In the genomic region with DNA sequence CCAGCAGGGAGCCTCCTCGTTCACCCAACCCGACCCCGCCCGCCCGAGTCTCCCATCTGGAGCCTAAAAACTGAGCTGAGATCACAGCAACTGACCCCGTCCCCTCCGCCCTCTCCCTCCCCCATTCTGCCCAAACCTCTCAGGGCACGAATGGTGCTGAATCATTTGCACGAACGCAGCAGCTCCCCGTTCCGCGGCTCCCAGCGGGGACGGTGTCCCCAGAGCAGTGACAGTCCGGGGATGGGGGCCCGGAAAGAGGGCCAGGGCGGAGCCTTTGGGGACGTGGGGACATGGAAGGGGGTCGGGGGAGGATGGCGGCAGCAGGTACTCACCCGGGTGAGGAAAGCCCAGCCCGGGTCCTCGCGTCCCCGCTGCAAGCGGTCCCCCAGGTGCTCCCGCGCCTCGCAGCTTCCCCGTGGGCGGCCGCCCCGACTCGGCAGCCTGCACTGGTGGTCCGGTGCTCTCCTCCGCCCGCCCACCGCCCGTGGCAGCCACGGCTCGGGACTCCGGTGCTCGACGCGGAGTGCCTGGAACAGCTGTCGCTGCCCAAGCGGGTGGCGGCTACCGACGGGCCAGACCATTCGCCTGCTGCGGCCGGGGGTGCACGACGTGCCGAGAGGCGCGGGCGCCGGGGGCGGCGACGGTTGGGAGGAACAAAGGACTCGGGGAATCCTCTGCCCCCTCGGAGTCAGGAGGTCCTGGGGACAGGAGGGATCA, we compare ENCODE assay signal across 8 cellular contexts. TPM values are rescaled to one million over a fixed set of nuclear protein-coding genes. Genes with fewer than 3 reads are reported as not detected.
DNase-seq lines count a peak whose midpoint lies in the region; ATAC-seq and TF ChIP-seq lines count a peak whose summit lies in the region.

A gene with protein sequence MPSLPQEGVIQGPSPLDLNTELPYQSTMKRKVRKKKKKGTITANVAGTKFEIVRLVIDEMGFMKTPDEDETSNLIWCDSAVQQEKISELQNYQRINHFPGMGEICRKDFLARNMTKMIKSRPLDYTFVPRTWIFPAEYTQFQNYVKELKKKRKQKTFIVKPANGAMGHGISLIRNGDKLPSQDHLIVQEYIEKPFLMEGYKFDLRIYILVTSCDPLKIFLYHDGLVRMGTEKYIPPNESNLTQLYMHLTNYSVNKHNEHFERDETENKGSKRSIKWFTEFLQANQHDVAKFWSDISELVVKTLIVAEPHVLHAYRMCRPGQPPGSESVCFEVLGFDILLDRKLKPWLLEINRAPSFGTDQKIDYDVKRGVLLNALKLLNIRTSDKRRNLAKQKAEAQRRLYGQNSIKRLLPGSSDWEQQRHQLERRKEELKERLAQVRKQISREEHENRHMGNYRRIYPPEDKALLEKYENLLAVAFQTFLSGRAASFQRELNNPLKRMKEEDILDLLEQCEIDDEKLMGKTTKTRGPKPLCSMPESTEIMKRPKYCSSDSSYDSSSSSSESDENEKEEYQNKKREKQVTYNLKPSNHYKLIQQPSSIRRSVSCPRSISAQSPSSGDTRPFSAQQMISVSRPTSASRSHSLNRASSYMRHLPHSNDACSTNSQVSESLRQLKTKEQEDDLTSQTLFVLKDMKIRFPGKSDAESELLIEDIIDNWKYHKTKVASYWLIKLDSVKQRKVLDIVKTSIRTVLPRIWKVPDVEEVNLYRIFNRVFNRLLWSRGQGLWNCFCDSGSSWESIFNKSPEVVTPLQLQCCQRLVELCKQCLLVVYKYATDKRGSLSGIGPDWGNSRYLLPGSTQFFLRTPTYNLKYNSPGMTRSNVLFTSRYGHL (minus strand): TSS at position 534 of the 717 bp plus-strand sequence. CDS start 46,921 bp downstream, outside the sequence.

- DNase-seq in DMS153 treated with DMSO at 0.1 percent for 48 hours (lab: John Stamatoyannopoulos, UW; ENCODE audit: unreplicated experiment) (peak; percentile 85), KBM-7 (peak; percentile 84), SHP77 (lab: John Stamatoyannopoulos, UW) (peak; percentile 84 to 85), Right ventricle myocardium inferior (ENCODE audit: missing footprints) (peak; percentile 87), ovary (peak; percentile 27 to 65 (median 60)), tibial artery (peak; percentile 62 to 91)
- peak; percentile 73 for DNase-seq in activated naive CD4-positive, alpha-beta T cell treated with anti-CD3 and anti-CD28 coated beads, Interleukin-2, amount 10 ng/mL, durations not matched to agents 7 days and 5 days

- H3K27me3 ChIP-seq in ovary = no peaks in the 10 kb centered on the region
- H3K27me3 ChIP-seq in tibial artery = no peaks in the 10 kb centered on the region

- ATAC-seq in GM21737 (IDR thresholded peaks at IDR 0.05; ENCODE audit: unreplicated experiment) = peak; percentile 84
- peak; percentile 93 for ATAC-seq in Right ventricle myocardium inferior

- H3K4me1 ChIP-seq in ovary (ENCODE audit: insufficient read depth) (peaks cover 2% of the 10 kb centered on the region), tibial artery (peaks cover 0 to 67% (median 14%) of the 10 kb centered on the region in 4 donors)

- in situ Hi-C loops in KBM-7 (cut with MboI; ENCODE audit: low pct_unique_long_range_greater_than_20kb, low sequenced_read_pairs) = no loop called here

- H3K9me3 Mint-ChIP-seq in activated naive CD4-positive, alpha-beta T cell treated with anti-CD3 and anti-CD28 coated beads, Interleukin-2, amount 10 ng/mL, durations not matched to agents 7 days and 5 days = no peaks in the 10 kb centered on the region

- TF ChIP-seq EP300 in ovary (IDR thresholded peaks at IDR 0.05) = no peak

- H3K4me3 ChIP-seq in ovary (peak within 1 kb of the TSS; percentile 91), tibial artery (peak within 1 kb of the TSS; percentile 85 to 91)

- WGBS in ovary, 3 donors = 1 to 2% (median 1%) methylated on average over 20 to 66 of the region's 66 CpGs

- H3K27ac ChIP-seq in ovary (peak within 1 kb of the TSS in 1 of 2 donors; percentile 58), tibial artery (peak within 1 kb of the TSS; percentile 96 to 99)

- H3K9me3 ChIP-seq in ovary (no peaks in the 10 kb centered on the region), tibial artery (no peaks in the 10 kb centered on the region)

- H3K27ac Mint-ChIP-seq in activated naive CD4-positive, alpha-beta T cell treated with anti-CD3 and anti-CD28 coated beads, Interleukin-2, amount 10 ng/mL, durations not matched to agents 7 days and 5 days = peak within 1 kb of the TSS; percentile 43

- no peak for TF ChIP-seq POLR2A in ovary (IDR thresholded peaks at IDR 0.05)

- intact Hi-C loops in Right ventricle myocardium inferior (cut with DNase I) (no loop called here), ovary (cut with DNase I) (no loop called here), tibial artery (cut with DNase I; ENCODE audit: low total_unique reads) (loop anchor here (5.0 to 10.0 kb wide), 2 partner anchors 64 to 79 kb away; no protein-coding TSS in a partner anchor)

- H3K27me3 Mint-ChIP-seq in activated naive CD4-positive, alpha-beta T cell treated with anti-CD3 and anti-CD28 coated beads, Interleukin-2, amount 10 ng/mL, durations not matched to agents 7 days and 5 days = peaks cover 60% of the 10 kb centered on the region

- TF ChIP-seq CTCF in ovary (IDR thresholded peaks at IDR 0.05) (no peak), tibial artery (IDR thresholded peaks at IDR 0.05) (no peak)

- H3K4me3 Mint-ChIP-seq in activated naive CD4-positive, alpha-beta T cell treated with anti-CD3 and anti-CD28 coated beads, Interleukin-2, amount 10 ng/mL, durations not matched to agents 7 days and 5 days = peak within 1 kb of the TSS; percentile 79

- H3K36me3 ChIP-seq in ovary = no peaks in the 10 kb centered on the region
- H3K36me3 ChIP-seq in tibial artery = no peaks in the 10 kb centered on the region

- CTCF ChIA-PET in activated naive CD4-positive, alpha-beta T cell treated with anti-CD3 and anti-CD28 coated beads, Interleukin-2, amount 10 ng/mL, durations not matched to agents 7 days and 5 days (lab: Charles Lee) = interaction anchor here (1.0 kb wide), 1 partner anchor 757 kb away, joined by 3 read pairs; no protein-coding TSS in a partner anchor

- H3K4me1 Mint-ChIP-seq in activated naive CD4-positive, alpha-beta T cell treated with anti-CD3 and anti-CD28 coated beads, Interleukin-2, amount 10 ng/mL, durations not matched to agents 7 days and 5 days = peaks cover 14% of the 10 kb centered on the region

- no peaks in the 10 kb centered on the region for H3K36me3 Mint-ChIP-seq in activated naive CD4-positive, alpha-beta T cell treated with anti-CD3 and anti-CD28 coated beads, Interleukin-2, amount 10 ng/mL, durations not matched to agents 7 days and 5 days

RNA-seq across cellular contexts. Expression of the gene that starts here (rescaled TPM):
- 3.7 TPM for total RNA-seq in Right ventricle myocardium inferior
- 10 to 100 TPM in 2 of 7 donors, 1 to 10 TPM in 5; 2.0 to 21.8 (median 2.8) TPM for total RNA-seq in ovary
- polyA plus RNA-seq in ovary = 1 to 10 TPM; 2.1 to 9.9 TPM
